ENCODE assay signal across 8 cellular contexts in genomic region chrX:72181178-72182125, GRCh38. TPM values are rescaled to one million over a fixed set of nuclear protein-coding genes. Genes with fewer than 3 reads are reported as not detected.
DNase-seq lines count a peak whose midpoint lies in the region; ATAC-seq lines count a peak whose summit lies in the region.

Gene PIN4, plus strand, starts transcription at chrX:72181757. Its CDS starts 29 bp downstream, at chrX:72181786.

- DNase-seq in NCI-H526 treated with DMSO at 0.1 percent for 48 hours (lab: John Stamatoyannopoulos, UW) (peak; percentile 88), dedifferentiated amniotic fluid mesenchymal stem cell (ENCODE audit: extremely low spot score) (peak; percentile 98), left lobe of liver (ENCODE audit: low spot score) (peak; percentile 92)
- DNase-seq in activated CD4-positive, alpha-beta T cell treated with anti-CD3 and anti-CD28 coated beads, Interleukin-2, amount 10 ng/mL, durations not matched to agents 24 days and 14 days: peak; percentile 94
- peak; percentile 71 for DNase-seq in stimulated activated CD4-positive, alpha-beta T cell treated with anti-CD3 and anti-CD28 coated beads, Interleukin-2, amount 100 ng/mL, for 4 hours (ENCODE audit: low read depth)

- no peaks in the 10 kb centered on the region for H3K27me3 Mint-ChIP-seq in activated CD4-positive, alpha-beta T cell treated with anti-CD3 and anti-CD28 coated beads, Interleukin-2, amount 10 ng/mL, durations not matched to agents 24 days and 14 days

- H3K4me2 ChIP-seq in BLaER1: peak within 1 kb of the TSS; percentile 77

- peaks cover 2% of the 10 kb centered on the region for H3K36me3 Mint-ChIP-seq in activated CD4-positive, alpha-beta T cell treated with anti-CD3 and anti-CD28 coated beads, Interleukin-2, amount 10 ng/mL, durations not matched to agents 24 days and 14 days (ENCODE audit: low read depth)

- peak within 1 kb of the TSS; percentile 81 for H3K4me3 ChIP-seq in BLaER1

- H4K20me1 ChIP-seq in BLaER1: peaks cover 8% of the 10 kb centered on the region; the same call in 1 of the 2 replicates

- peak within 1 kb of the TSS; percentile 89 for H3K27ac ChIP-seq in BLaER1

- peaks cover 21% of the 10 kb centered on the region for H3K4me1 ChIP-seq in BLaER1

- peaks cover 4% of the 10 kb centered on the region for H3K4me1 Mint-ChIP-seq in activated CD4-positive, alpha-beta T cell treated with anti-CD3 and anti-CD28 coated beads, Interleukin-2, amount 10 ng/mL, durations not matched to agents 24 days and 14 days

- peaks cover 12% of the 10 kb centered on the region; the same call in 1 of the 2 replicates for H3K9me3 ChIP-seq in BLaER1

- H3K27ac Mint-ChIP-seq in activated CD4-positive, alpha-beta T cell treated with anti-CD3 and anti-CD28 coated beads, Interleukin-2, amount 10 ng/mL, durations not matched to agents 24 days and 14 days: no peak within 1 kb of the TSS

- no peaks in the 10 kb centered on the region for H3K27me3 ChIP-seq in BLaER1

- H3K4me3 Mint-ChIP-seq in activated CD4-positive, alpha-beta T cell treated with anti-CD3 and anti-CD28 coated beads, Interleukin-2, amount 10 ng/mL, durations not matched to agents 24 days and 14 days: no peak within 1 kb of the TSS

- intact Hi-C loops in activated CD4-positive, alpha-beta T cell treated with anti-CD3 and anti-CD28 coated beads, Interleukin-2, amount 10 ng/mL, durations not matched to agents 24 days and 14 days (cut with micrococcal nuclease): loop anchor here (2.0 to 10.0 kb wide), 4 partner anchors 13 to 93 kb away; partner anchors contain the start of genes ERCC6L and RPS4X

- H3K9me3 Mint-ChIP-seq in activated CD4-positive, alpha-beta T cell treated with anti-CD3 and anti-CD28 coated beads, Interleukin-2, amount 10 ng/mL, durations not matched to agents 24 days and 14 days: no peaks in the 10 kb centered on the region

- 0 out of 2 replicates have a peak, but pooled peaks cover 16% of the 10 kb centered on the region for H3K36me3 ChIP-seq in BLaER1

- ATAC-seq in GM19351 (IDR thresholded peaks at IDR 0.05; ENCODE audit: unreplicated experiment): peak; percentile 91
- ATAC-seq in HG03520 (IDR thresholded peaks at IDR 0.05; ENCODE audit: unreplicated experiment): peak; percentile 86
- ATAC-seq in left lobe of liver: peak; percentile 98

- H3K9ac ChIP-seq in BLaER1: peak within 1 kb of the TSS; percentile 88

RNA-seq across cellular contexts. Expression of gene PIN4, which starts in this region (rescaled TPM):
- 10.8 and 11.3 TPM in 2 replicates for total RNA-seq in activated CD4-positive, alpha-beta T cell treated with anti-CD3 and anti-CD28 coated beads, Interleukin-2, amount 10 ng/mL, durations not matched to agents 24 days and 14 days
- total RNA-seq in left lobe of liver: 7.3 TPM

Comparison
In these comparisons a context has a peak if more than half of its experiments do, and no peak if none do; other contexts are left out.
1. Peak in every context shown above with its lines: DNase-seq, ATAC-seq, H3K4me3 ChIP-seq and H3K27ac ChIP-seq.